8 cellular contexts compared by ENCODE assay signal in genomic region chr14:54489731-54490447, GRCh38. TPM values are rescaled to one million over a fixed set of nuclear protein-coding genes. Genes with fewer than 3 reads are reported as not detected.
A peak's percentile ranks its signal among the peaks of the same experiment; 100 is the strongest.
DNase-seq lines count a peak whose midpoint lies in the region; ATAC-seq and TF ChIP-seq lines count a peak whose summit lies in the region.

No MANE protein-coding gene starts in this region.

- peak overlapping the region; percentile 86 for H3K4me3 Mint-ChIP-seq in progenitor cell of endocrine pancreas (ENCODE audit: low read depth)

- H3K36me3 Mint-ChIP-seq in progenitor cell of endocrine pancreas (ENCODE audit: insufficient read depth), result peaks cover 9% of the 10 kb centered on the region

- H3K27ac Mint-ChIP-seq in progenitor cell of endocrine pancreas, result peak overlapping the region; percentile 89

- H3K9me2 ChIP-seq in DOHH2 (replicated peaks; ENCODE audit: control insufficient read depth, low read length), result no peaks in the 10 kb centered on the region

- H3K4me3 ChIP-seq in DOHH2 (ENCODE audit: low read length) (peak overlapping the region; percentile 98), OCI-LY3 (ENCODE audit: low read length) (peak overlapping the region; percentile 94)

- peak overlapping the region; percentile 94 for H2AFZ ChIP-seq in OCI-LY3 (ENCODE audit: low read depth, low read length)

- no peaks in the 10 kb centered on the region for H3K9me3 ChIP-seq in DOHH2 (ENCODE audit: control insufficient read depth, insufficient read depth, low read length)
- no peaks in the 10 kb centered on the region for H3K9me3 ChIP-seq in OCI-LY3 (ENCODE audit: insufficient read depth, low read length)

- no peaks in the 10 kb centered on the region for H3K9me3 Mint-ChIP-seq in progenitor cell of endocrine pancreas (ENCODE audit: low read depth)

- peak overlapping the region; percentile 48; the same call in 1 of the 2 replicates for H3K27ac ChIP-seq in DOHH2 (ENCODE audit: low read depth, low read length)
- no peak overlapping the region for H3K27ac ChIP-seq in OCI-LY3 (ENCODE audit: low read length)
- H3K27ac ChIP-seq in epithelial cell of prostate, result peak overlapping the region; percentile 97

- H3K79me2 ChIP-seq in DOHH2 (ENCODE audit: control insufficient read depth, low read length) (peaks cover 52% of the 10 kb centered on the region), OCI-LY3 (ENCODE audit: low read length) (peaks cover 48% of the 10 kb centered on the region)

- H3K4me2 ChIP-seq in DOHH2 (ENCODE audit: low read length) (peak overlapping the region; percentile 88), OCI-LY3 (ENCODE audit: low read length) (peak overlapping the region; percentile 67)

- peaks cover 22% of the 10 kb centered on the region for H3K4me1 Mint-ChIP-seq in progenitor cell of endocrine pancreas (ENCODE audit: low read depth)

- no peak for ATAC-seq in GM21390 (IDR thresholded peaks at IDR 0.05; ENCODE audit: unreplicated experiment)

- peaks cover 40% of the 10 kb centered on the region for H3K4me1 ChIP-seq in DOHH2 (ENCODE audit: control insufficient read depth, low read length)
- H3K4me1 ChIP-seq in OCI-LY3 (ENCODE audit: low read length), result peaks cover 15% of the 10 kb centered on the region

- peaks cover 13% of the 10 kb centered on the region for H3F3A ChIP-seq in DOHH2 (ENCODE audit: control insufficient read depth, insufficient read depth)

- DNase-seq in epithelial cell of prostate (ENCODE audit: low read depth, low spot score) (no peak), progenitor cell of endocrine pancreas (ENCODE audit: low spot score, unreplicated experiment) (no peak), NCI-H82 (lab: John Stamatoyannopoulos, UW) (no peak), DMS153 treated with DMSO at 0.1 percent for 48 hours (lab: John Stamatoyannopoulos, UW; ENCODE audit: unreplicated experiment) (no peak), anterior cingulate cortex (lab: John Stamatoyannopoulos, UW) (no peak)

- H4K20me1 ChIP-seq in DOHH2 (ENCODE audit: control insufficient read depth, insufficient read depth, low read depth, low read length) (no peaks in the 10 kb centered on the region), OCI-LY3 (ENCODE audit: insufficient read depth, low read length) (peaks cover 6% of the 10 kb centered on the region; the same call in 1 of the 2 replicates)

- H3K36me3 ChIP-seq in DOHH2 (ENCODE audit: control insufficient read depth, low read length) (peaks cover 13% of the 10 kb centered on the region), OCI-LY3 (replicated peaks; ENCODE audit: low read depth, low read length) (no peaks in the 10 kb centered on the region)

- no peak for TF ChIP-seq CTCF in DOHH2 (IDR thresholded peaks at IDR 0.05; ENCODE audit: low read depth, low read length, poor library complexity, severe bottlenecking)
- no peak for TF ChIP-seq CTCF in OCI-LY3 (IDR thresholded peaks at IDR 0.05; ENCODE audit: low read depth, low read length)
- no peak for TF ChIP-seq CTCF in progenitor cell of endocrine pancreas (IDR thresholded peaks at IDR 0.05; ENCODE audit: unreplicated experiment)

- peak overlapping the region; percentile 92; the same call in 1 of the 2 replicates for H3K9ac ChIP-seq in OCI-LY3 (ENCODE audit: low read length)

- no peaks in the 10 kb centered on the region for H3K27me3 Mint-ChIP-seq in progenitor cell of endocrine pancreas

- H3K27me3 ChIP-seq in DOHH2 (ENCODE audit: control insufficient read depth, low read length) (no peaks in the 10 kb centered on the region), OCI-LY3 (ENCODE audit: low read depth, low read length) (no peaks in the 10 kb centered on the region)

RNA-seq across cellular contexts. Expression of gene GMFB, which starts 1.1 kb away (rescaled TPM):
- total RNA-seq in progenitor cell of endocrine pancreas, result 47.6 and 57.5 TPM in 2 replicates

RNA-seq across cellular contexts. Expression of gene CGRRF1, which starts 19.8 kb away (rescaled TPM):
- total RNA-seq in progenitor cell of endocrine pancreas, result 16.9 and 19.3 TPM in 2 replicates

RNA-seq across cellular contexts. Expression of gene CNIH1, which starts 48.7 kb away (rescaled TPM):
- 106 and 111 TPM in 2 replicates for total RNA-seq in progenitor cell of endocrine pancreas
